12 cellular contexts compared by ENCODE assay signal in genomic region chr9:137674307-137675305, GRCh38. TPM values are rescaled to one million over a fixed set of nuclear protein-coding genes. Genes with fewer than 3 reads are reported as not detected.
DNase-seq lines count a peak whose midpoint lies in the region; ATAC-seq and TF ChIP-seq lines count a peak whose summit lies in the region.
"Had no signal": no experiment of that assay in that cellular context is flagged by ENCODE, and none has a peak within 500 bp of the region (broad histone marks: within the 10 kb centered on the region; RNA-seq: fewer than 3 reads in every experiment).

No MANE protein-coding gene starts in this region.

- H3K27ac ChIP-seq in H9 (ENCODE audit: insufficient read length, low read depth, low read length) (no peak overlapping the region), VCaP (peak overlapping the region; percentile 41), left ventricle myocardium inferior (replicated peaks) (peak overlapping the region; percentile 70)

- no TSS peak for BruUV-seq in Calu3 (replicated peaks; lab: Mats Ljungman, UMichigan)

- no peak overlapping the region for H3T11ph ChIP-seq in H9 (ENCODE audit: low read length)

- H3K27ac Mint-ChIP-seq in H9 (peak overlapping the region; percentile 94 to 96 (median 95)), Calu3 (ENCODE audit: unreplicated experiment) (no peak overlapping the region)
- H3K27ac Mint-ChIP-seq: activated CD4-positive, alpha-beta T cell treated with anti-CD3 and anti-CD28 coated beads, Interleukin-2, amount 10 ng/mL, durations not matched to agents 24 days and 14 days had no signal

- no peak overlapping the region for H2BK5ac ChIP-seq in H9 (ENCODE audit: insufficient read length, low read length)

- no peak overlapping the region for H3K4ac ChIP-seq in H9 (ENCODE audit: low read depth, low read length)

- H3K18ac ChIP-seq in H9 (ENCODE audit: insufficient read length, low read depth, low read length) = peak overlapping the region; percentile 40

- H3K36me3 Mint-ChIP-seq in H9 (ENCODE audit: insufficient read depth in 1 of 3, low read depth in 3 of 3) = peaks cover 5 to 20% (median 18%) of the 10 kb centered on the region in 3 experiments; a peak in 6 of 7 replicates
- peaks cover 15% of the 10 kb centered on the region for H3K36me3 Mint-ChIP-seq in Calu3 (ENCODE audit: insufficient read depth, unreplicated experiment)

- no peak overlapping the region for H4K8ac ChIP-seq in H9 (replicated peaks; ENCODE audit: insufficient read length, low read depth, low read length)

- H3K4me1 ChIP-seq in H9 (ENCODE audit: insufficient read depth, low read length) (peaks cover 14% of the 10 kb centered on the region; the same call in 1 of the 2 replicates), left ventricle myocardium inferior (peaks cover 74% of the 10 kb centered on the region)

- no peak overlapping the region for H3K56ac ChIP-seq in H9 (ENCODE audit: insufficient read length, low read depth, low read length)

- H3K27me3 ChIP-seq in H9 (ENCODE audit: insufficient read depth, low read length) (no peaks in the 10 kb centered on the region), left ventricle myocardium inferior (ENCODE audit: low read depth) (no peaks in the 10 kb centered on the region)

- H2BK15ac ChIP-seq in H9 (ENCODE audit: low read depth, low read length) = no peak overlapping the region

- H2AK5ac ChIP-seq in H9 (ENCODE audit: insufficient read length, low read length) = no peak overlapping the region

- H3K27me3 Mint-ChIP-seq in H9 (ENCODE audit: low read depth) (peaks cover 2% of the 10 kb centered on the region; the same call in 1 of the 2 replicates), Calu3 (ENCODE audit: unreplicated experiment) (no peaks in the 10 kb centered on the region)
- H3K27me3 Mint-ChIP-seq: activated CD4-positive, alpha-beta T cell treated with anti-CD3 and anti-CD28 coated beads, Interleukin-2, amount 10 ng/mL, durations not matched to agents 24 days and 14 days had no signal

- DNase-seq in H9 (no peak), left ventricle myocardium inferior (no peak), retina (peak; percentile 44), AG20443 (ENCODE audit: low spot score) (no peak), Calu3 (no peak)
- DNase-seq: activated CD4-positive, alpha-beta T cell treated with anti-CD3 and anti-CD28 coated beads, Interleukin-2, amount 10 ng/mL, durations not matched to agents 24 days and 14 days; midbrain; NCI-H146 had no signal

- H3K23me2 ChIP-seq in H9 (ENCODE audit: insufficient read length, low read depth, low read length, poor library complexity, severe bottlenecking) = no peaks in the 10 kb centered on the region

- no peak overlapping the region for H4K91ac ChIP-seq in H9 (ENCODE audit: insufficient read length, low read depth, low read length)

- H3K79me1 ChIP-seq in H9 (ENCODE audit: insufficient read depth, low read depth, low read length, poor library complexity, severe bottlenecking) = peaks cover 3% of the 10 kb centered on the region

- H3K9me3 ChIP-seq in H9 (ENCODE audit: control insufficient read depth, low read depth, low read length) (no peaks in the 10 kb centered on the region), left ventricle myocardium inferior (replicated peaks) (no peaks in the 10 kb centered on the region)

- no peak overlapping the region for H4K5ac ChIP-seq in H9 (ENCODE audit: insufficient read length, low read depth, low read length)

- no peak for ATAC-seq in GM21786 (IDR thresholded peaks at IDR 0.05; ENCODE audit: unreplicated experiment)
- ATAC-seq in HG03565 (IDR thresholded peaks at IDR 0.05; ENCODE audit: unreplicated experiment) = no peak
- ATAC-seq: K562 had no signal

- no peak overlapping the region for H2AFZ ChIP-seq in H9 (ENCODE audit: low read length)

- peak overlapping the region in 1 of 2 experiments; percentile 33; a peak in 3 of 5 replicates for H3K4me3 Mint-ChIP-seq in H9
- H3K4me3 Mint-ChIP-seq in Calu3 (ENCODE audit: low read depth, unreplicated experiment) = no peak overlapping the region
- H3K4me3 Mint-ChIP-seq: activated CD4-positive, alpha-beta T cell treated with anti-CD3 and anti-CD28 coated beads, Interleukin-2, amount 10 ng/mL, durations not matched to agents 24 days and 14 days had no signal

- intact Hi-C loops in left ventricle myocardium inferior (cut with micrococcal nuclease) (no loop called here), Calu3 (cut with micrococcal nuclease; ENCODE audit: unreplicated experiment) (no loop called here)

- no peaks in the 10 kb centered on the region for H3K36me3 ChIP-seq in left ventricle myocardium inferior

- H2BK12ac ChIP-seq in H9 (ENCODE audit: insufficient read length, low read depth, low read length) = no peak overlapping the region

- H3K14ac ChIP-seq in H9 (ENCODE audit: insufficient read depth, low read length) = 0 out of 2 replicates have a peak overlapping the region, but pooled peaks have one; percentile 42

- H3K4me3 ChIP-seq in left ventricle myocardium inferior = peak overlapping the region; percentile 17
- H3K4me3 ChIP-seq: K562 had no signal

- peaks cover 59 to 76% of the 10 kb centered on the region in 2 experiments for H3K4me1 Mint-ChIP-seq in H9
- H3K4me1 Mint-ChIP-seq in Calu3 (ENCODE audit: low read depth, unreplicated experiment) = peaks cover 22% of the 10 kb centered on the region

- H3K79me2 ChIP-seq in H9 (ENCODE audit: insufficient read depth, low read length) = peaks cover 19% of the 10 kb centered on the region; the same call in 1 of the 2 replicates

- CTCF ChIA-PET in Calu3 (lab: Charles Lee) = no interaction called here

- no CpG with 5 or more reads among the region's 20 CpGs for WGBS in H9 (ENCODE audit: extremely low coverage, insufficient read length, low lambda C conversion rate)

- no peak overlapping the region for H2BK20ac ChIP-seq in H9 (ENCODE audit: low read depth, low read length, poor library complexity, severe bottlenecking)

- peaks cover 7% of the 10 kb centered on the region for H4K20me1 ChIP-seq in H9 (ENCODE audit: control insufficient read depth, insufficient read depth, insufficient read length)

- no peak overlapping the region for H3K4me2 ChIP-seq in H9 (ENCODE audit: insufficient read depth, insufficient read length, low read length)

- TF ChIP-seq CTCF in H9 (conservative IDR thresholded peaks at IDR 0.05) (no peak), VCaP (conservative IDR thresholded peaks at IDR 0.05) (no peak), left ventricle myocardium inferior (IDR thresholded peaks at IDR 0.05; ENCODE audit: borderline replicate concordance) (no peak), Calu3 (IDR thresholded peaks at IDR 0.05; ENCODE audit: unreplicated experiment) (no peak)

- H3K23ac ChIP-seq in H9 (ENCODE audit: insufficient read length, low read depth, low read length) = no peak overlapping the region

- H3K9me3 Mint-ChIP-seq in H9 (no peaks in the 10 kb centered on the region), Calu3 (ENCODE audit: low read depth, unreplicated experiment) (no peaks in the 10 kb centered on the region)
- H3K9me3 Mint-ChIP-seq: activated CD4-positive, alpha-beta T cell treated with anti-CD3 and anti-CD28 coated beads, Interleukin-2, amount 10 ng/mL, durations not matched to agents 24 days and 14 days had no signal

- no peak overlapping the region for H2BK120ac ChIP-seq in H9 (ENCODE audit: low read depth, low read length, poor library complexity, severe bottlenecking)

- no peak overlapping the region for H3K9ac ChIP-seq in H9 (ENCODE audit: extremely low read depth, insufficient read length, low read length)

RNA-seq across cellular contexts. Expression of gene EHMT1, which starts 55.8 kb away (rescaled TPM):
- total RNA-seq in H9 (2021) (112 and 121 TPM in 2 replicates), left ventricle myocardium inferior (31.3 TPM), Calu3 (2022) (56.0 and 61.7 TPM in 2 replicates)
